10 cellular contexts compared by ENCODE assay signal in genomic region chr10:22322663-22323160, GRCh38. TPM values are rescaled to one million over a fixed set of nuclear protein-coding genes. Genes with fewer than 3 reads are reported as not detected.
DNase-seq lines count a peak whose midpoint lies in the region; ATAC-seq and TF ChIP-seq lines count a peak whose summit lies in the region.
"Had no signal": no experiment of that assay in that cellular context is flagged by ENCODE, and none has a peak within 500 bp of the region (broad histone marks: within the 10 kb centered on the region; RNA-seq: fewer than 3 reads in every experiment).

No MANE protein-coding gene starts in this region.

- H3K9me3 ChIP-seq in A673 (ENCODE audit: low read depth, low read length, poor library complexity, severe bottlenecking) (no peaks in the 10 kb centered on the region), HUES48 (ENCODE audit: control insufficient read depth, insufficient read depth, low read length) (no peaks in the 10 kb centered on the region), muscle layer of colon (ENCODE audit: low read length) (no peaks in the 10 kb centered on the region)

- TF ChIP-seq CTCF in A673 (conservative IDR thresholded peaks at IDR 0.05; ENCODE audit: low read depth, low read length) (no peak), cardiac fibroblast (IDR thresholded peaks at IDR 0.05; ENCODE audit: low read depth, low read length) (no peak)

- ATAC-seq in HG03457 (IDR thresholded peaks at IDR 0.05; ENCODE audit: unreplicated experiment) (no peak), GM21717 (IDR thresholded peaks at IDR 0.05; ENCODE audit: unreplicated experiment) (no peak)

- H3K4me3 ChIP-seq in A673 (ENCODE audit: low read depth, low read length, poor library complexity, severe bottlenecking) (peak overlapping the region; percentile 75), HUES48 (ENCODE audit: low read depth, low read length) (peak overlapping the region; percentile 60), cardiac fibroblast (replicated peaks in 1 of 2; ENCODE audit: low read depth in 2 of 2, low read length in 2 of 2) (peak overlapping the region; percentile 67 to 69), muscle layer of colon (ENCODE audit: low read depth in 1 of 2, low read length in 2 of 2) (peak overlapping the region; percentile 57 to 89)

- CTCF ChIA-PET in A673 (lab: Charles Lee): no interaction called here

- peaks cover 12% of the 10 kb centered on the region for H3K27me3 ChIP-seq in A673 (replicated peaks; ENCODE audit: insufficient read depth, low read depth, low read length, poor library complexity)
- peaks cover 82% of the 10 kb centered on the region for H3K27me3 ChIP-seq in HUES48 (ENCODE audit: control insufficient read depth, insufficient read depth, low read length)
- H3K27me3 ChIP-seq in muscle layer of colon (ENCODE audit: control insufficient read depth in 1 of 2, insufficient read depth in 2 of 2, low read length in 2 of 2): peaks cover 0 to 7% of the 10 kb centered on the region in 2 donors

- intact Hi-C loops in A673 (cut with micrococcal nuclease; ENCODE audit: unreplicated experiment): loop anchor here (10.0 kb wide), 2 partner anchors 328 to 828 kb away; no protein-coding TSS in a partner anchor

- POLR2A ChIA-PET in A673 (lab: Charles Lee; ENCODE audit: low non-redundant PET): interaction anchor here (0.6 kb wide), 1 partner anchor 42 kb away, joined by 14 read pairs; no protein-coding TSS in a partner anchor

- H3K27ac ChIP-seq in A673 (ENCODE audit: low read depth, low read length, poor library complexity, severe bottlenecking): no peak overlapping the region
- H3K27ac ChIP-seq in HUES48 (ENCODE audit: low read depth, low read length): no peak overlapping the region
- H3K27ac ChIP-seq in muscle layer of colon (ENCODE audit: low read depth, low read length): no peak overlapping the region

- peaks cover 13% of the 10 kb centered on the region for H3K36me3 ChIP-seq in A673 (ENCODE audit: insufficient read depth, low read length, poor library complexity, severe bottlenecking)
- no peaks in the 10 kb centered on the region for H3K36me3 ChIP-seq in HUES48 (ENCODE audit: control insufficient read depth, insufficient read depth, low read length)
- H3K36me3 ChIP-seq in muscle layer of colon (ENCODE audit: insufficient read depth, low read length): peaks cover 4% of the 10 kb centered on the region

- H3K4me1 ChIP-seq in A673 (ENCODE audit: insufficient read depth, low read length, poor library complexity, severe bottlenecking) (peaks cover 35% of the 10 kb centered on the region), HUES48 (ENCODE audit: control insufficient read depth, insufficient read depth, low read length) (peaks cover 56% of the 10 kb centered on the region), muscle layer of colon (ENCODE audit: insufficient read depth, low read length) (peaks cover 58% of the 10 kb centered on the region)

- H3K9ac ChIP-seq in HUES48 (ENCODE audit: low read depth, low read length) (no peak overlapping the region), muscle layer of colon (ENCODE audit: low read length) (no peak overlapping the region)

- DNase-seq in A673 (ENCODE audit: low spot score): no peak
- DNase-seq in cardiac fibroblast (ENCODE audit: low read depth in 2 of 2): no peak
- DNase-seq in NCI-H187 (lab: John Stamatoyannopoulos, UW): no peak
- no peak for DNase-seq in ureter (ENCODE audit: low spot score)
- DNase-seq: effector CD4-positive, alpha-beta T cell; NCI-H2107 had no signal

- BruUV-seq in A673 (replicated peaks; lab: Mats Ljungman, UMichigan): TSS peak; percentile 25

RNA-seq across cellular contexts. Expression of gene BMI1, which starts 1.8 kb away (rescaled TPM):
- 65.3 and 85.2 TPM in 2 replicates for total RNA-seq in A673 (2021)
- 51.4 TPM for total RNA-seq in ureter

RNA-seq across cellular contexts. Expression of gene COMMD3, which starts 6.5 kb away (rescaled TPM):
- 66.0 and 72.6 TPM in 2 replicates for total RNA-seq in A673 (2021)
- total RNA-seq in ureter: 63.9 TPM

RNA-seq across cellular contexts. Expression of gene SPAG6, which starts 22.6 kb away (rescaled TPM):
- total RNA-seq in A673 (2021) (0.39 and 0.74 TPM in 2 replicates), ureter (2.6 TPM)
